9 cellular contexts compared by ENCODE assay signal in the genomic region with DNA sequence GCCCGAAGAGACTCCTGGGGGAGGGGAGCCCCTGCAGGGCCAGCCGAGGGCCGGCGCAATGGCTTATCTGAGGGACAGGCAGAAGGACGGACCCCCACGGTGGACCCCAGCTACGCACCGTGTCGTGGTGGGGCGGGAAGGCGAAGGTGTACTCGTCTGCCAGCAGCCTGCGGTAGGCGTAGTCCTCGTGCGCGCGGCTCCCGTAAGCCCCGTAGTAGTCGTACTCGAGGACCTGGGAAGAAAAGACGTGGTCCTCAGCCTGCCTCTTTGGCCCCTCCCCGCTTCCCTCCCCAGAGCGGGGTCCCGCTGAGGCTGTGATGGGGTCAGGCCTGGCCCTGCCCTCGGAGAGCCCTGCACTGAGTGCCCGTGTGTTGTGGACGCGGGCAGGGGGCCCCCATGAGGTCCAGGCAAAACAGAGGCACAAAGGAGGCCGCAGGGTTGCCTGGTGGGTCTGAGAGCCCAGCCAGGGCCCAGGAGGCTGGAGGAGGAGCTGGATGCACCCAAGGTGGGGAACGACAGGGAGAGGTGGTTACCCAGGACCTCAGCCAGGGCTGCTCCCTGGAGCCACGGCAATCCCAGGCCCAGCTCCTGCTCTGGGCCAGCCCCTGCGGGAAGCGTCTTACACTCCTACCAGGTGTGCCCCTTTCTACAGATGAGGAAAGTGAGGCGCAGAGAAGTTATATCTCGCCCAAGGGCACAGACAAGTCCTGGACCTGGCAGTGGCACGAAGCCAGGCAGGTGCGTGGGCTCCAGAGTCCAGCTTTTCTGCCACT. TPM values are rescaled to one million over a fixed set of nuclear protein-coding genes. Genes with fewer than 3 reads are reported as not detected.
DNase-seq lines count a peak whose midpoint lies in the region; ATAC-seq, FAIRE-seq and TF ChIP-seq lines count a peak whose summit lies in the region.
"Had no signal": no experiment of that assay in that cellular context is flagged by ENCODE, and none has a peak within 500 bp of the region (broad histone marks: within the 10 kb centered on the region; RNA-seq: fewer than 3 reads in every experiment).

No MANE protein-coding gene starts in this region.

- 0 out of 4 replicates have a peak, but pooled peaks of 1 of the 2 experiments have one; percentile 6 for TF ChIP-seq POLR2A in HepG2 (IDR thresholded peaks at IDR 0.05; ENCODE audit: insufficient read depth in 1 of 2, low read depth in 2 of 2, low read length in 2 of 2)
- no peak for TF ChIP-seq POLR2A in testis (IDR thresholded peaks at IDR 0.05)

- peak overlapping the region; percentile 76 for H3K4me3 Mint-ChIP-seq in activated naive CD8-positive, alpha-beta T cell treated with anti-CD3 and anti-CD28 coated beads for 36 hours

- intact Hi-C loops in HepG2 (cut with micrococcal nuclease; ENCODE audit: unreplicated experiment), result no loop called here
- intact Hi-C loops in testis (cut with DNase I; ENCODE audit: low total_unique reads), result no loop called here

- H3K27ac ChIP-seq in HepG2 (ENCODE audit: extremely low read length, insufficient read depth, low read length) (no peak overlapping the region), testis (peak overlapping the region; percentile 24), small intestine (ENCODE audit: low read depth in 1 of 2, low read length in 1 of 2) (peak overlapping the region in 1 of 2 donors; percentile 67)

- no peak for TF ChIP-seq RAD21 in HepG2 (CRISPR knock-in tag; IDR thresholded peaks at IDR 0.05)

- 98% methylated on average over 15 of the region's 39 CpGs for WGBS in HepG2 (ENCODE audit: low lambda C conversion rate)
- WGBS in testis, 2 donors, result 38 to 42% methylated on average over 6 to 36 of the region's 39 CpGs
- 26 to 31% (median 31%) methylated on average over 32 to 39 of the region's 39 CpGs for WGBS in small intestine, 3 donors

- H3K36me3 ChIP-seq in HepG2 (replicated peaks in 1 of 2; ENCODE audit: control insufficient read depth in 1 of 2, insufficient read depth in 2 of 2, low read length in 2 of 2) (peaks cover 4 to 9% of the 10 kb centered on the region in 2 experiments; a peak in 2 of 5 replicates), testis (ENCODE audit: low read depth, missing control alignments) (no peaks in the 10 kb centered on the region), small intestine (ENCODE audit: control insufficient read depth in 2 of 2, insufficient read depth in 2 of 2, low read length in 2 of 2) (no peaks in the 10 kb centered on the region)

- H3K27me3 Mint-ChIP-seq in activated naive CD8-positive, alpha-beta T cell treated with anti-CD3 and anti-CD28 coated beads for 36 hours, result no peaks in the 10 kb centered on the region

- in situ Hi-C loops in HepG2 (cut with HindIII; ENCODE audit: extremely low pct_ligation_motif_present, low pct_unique_long_range_greater_than_20kb), result no loop called here

- FAIRE-seq in HepG2 (lab: Jason Lieb, UNC), result no peak
- no peak for FAIRE-seq in small intestine (lab: Jason Lieb, UNC)

- TF ChIP-seq CTCF in HepG2 (CRISPR knock-in tag; IDR thresholded peaks at IDR 0.05) (no peak), testis (IDR thresholded peaks at IDR 0.05) (no peak)

- H3K9ac ChIP-seq in HepG2 (ENCODE audit: insufficient read depth, low read depth, low read length), result no peak overlapping the region

- H3K36me3 Mint-ChIP-seq in activated naive CD8-positive, alpha-beta T cell treated with anti-CD3 and anti-CD28 coated beads for 36 hours, result no peaks in the 10 kb centered on the region

- POLR2A ChIA-PET in HepG2 (lab: Yijun Ruan, JAX), result no interaction called here

- H3K4me1 ChIP-seq in HepG2 (ENCODE audit: insufficient read depth, low read length), result no peaks in the 10 kb centered on the region
- peaks cover 17% of the 10 kb centered on the region for H3K4me1 ChIP-seq in testis
- no peaks in the 10 kb centered on the region for H3K4me1 ChIP-seq in small intestine (ENCODE audit: control insufficient read depth in 2 of 2, insufficient read depth in 1 of 2, low read depth in 1 of 2, low read length in 1 of 2)

- peaks cover 27% of the 10 kb centered on the region for H3K4me1 Mint-ChIP-seq in activated naive CD8-positive, alpha-beta T cell treated with anti-CD3 and anti-CD28 coated beads for 36 hours

- DNase-seq in NCI-H2171 treated with DMSO at 0.1 percent for 48 hours (lab: John Stamatoyannopoulos, UW) (peak; percentile 56), NCI-H2171 (lab: John Stamatoyannopoulos, UW) (no peak), HepG2 (ENCODE audit: low spot score) (no peak), testis (no peak), NCI-H1694 (lab: John Stamatoyannopoulos, UW) (no peak), NCI-H82 treated with DMSO at 0.1 percent for 48 hours (lab: John Stamatoyannopoulos, UW; ENCODE audit: unreplicated experiment) (no peak), small intestine (no peak)
- DNase-seq in activated naive CD8-positive, alpha-beta T cell treated with anti-CD3 and anti-CD28 coated beads for 36 hours, result peak; percentile 33
- DNase-seq: NCI-H187 treated with DMSO at 0.1 percent for 48 hours had no signal

- H3K9me3 ChIP-seq in HepG2 (ENCODE audit: low read length) (no peaks in the 10 kb centered on the region), testis (no peaks in the 10 kb centered on the region), small intestine (ENCODE audit: control insufficient read depth, low read depth) (no peaks in the 10 kb centered on the region)

- no peaks in the 10 kb centered on the region for H3K79me2 ChIP-seq in HepG2 (ENCODE audit: insufficient read depth, low read length)

- no peaks in the 10 kb centered on the region for H3K27me3 ChIP-seq in HepG2 (ENCODE audit: control insufficient read depth in 1 of 2, insufficient read depth in 2 of 2, low read length in 2 of 2)
- no peaks in the 10 kb centered on the region for H3K27me3 ChIP-seq in testis
- no peaks in the 10 kb centered on the region for H3K27me3 ChIP-seq in small intestine (ENCODE audit: control insufficient read depth in 2 of 2, insufficient read depth in 2 of 2, low read length in 2 of 2)

- H3K4me3 ChIP-seq in HepG2 (replicated peaks in 1 of 3; ENCODE audit: insufficient read depth in 1 of 3, low read depth in 2 of 3, low read length in 3 of 3) (no peak overlapping the region), testis (peak overlapping the region in 1 of 2 donors; percentile 54), small intestine (ENCODE audit: low read depth in 1 of 2, low read length in 2 of 2) (peak overlapping the region in 1 of 2 donors; percentile 19)

- ATAC-seq in HepG2, result peak; percentile 8; the same call in 2 of the 3 replicates

- BruUV-seq in HepG2 (replicated peaks; lab: Mats Ljungman, UMichigan), result no TSS peak

- H2AFZ ChIP-seq in HepG2 (ENCODE audit: low read length), result no peak overlapping the region

- H3K27ac Mint-ChIP-seq in activated naive CD8-positive, alpha-beta T cell treated with anti-CD3 and anti-CD28 coated beads for 36 hours, result peak overlapping the region; percentile 81

- CTCF ChIA-PET in HepG2 (lab: Yijun Ruan, JAX; ENCODE audit: low intra/inter-chr PET ratio, low total read pairs), result no interaction called here

- TF ChIP-seq EP300 in HepG2 (IDR thresholded peaks at IDR 0.05; ENCODE audit: low read depth in 2 of 2, low read length in 2 of 2) (no peak), HepG2 (CRISPR knock-in tag; IDR thresholded peaks at IDR 0.05; ENCODE audit: borderline replicate concordance) (no peak)

- H3K4me2 ChIP-seq in HepG2 (ENCODE audit: low read depth, low read length), result no peak overlapping the region

- H3K9me3 Mint-ChIP-seq in activated naive CD8-positive, alpha-beta T cell treated with anti-CD3 and anti-CD28 coated beads for 36 hours, result no peaks in the 10 kb centered on the region

- H4K20me1 ChIP-seq in HepG2 (ENCODE audit: insufficient read depth, low read length), result no peaks in the 10 kb centered on the region

TF ChIP-seq in HepG2, 621 proteins besides CTCF, POLR2A, EP300 and RAD21:
- TF ChIP-seq HNRNPUL1 (IDR thresholded peaks at IDR 0.05; ENCODE audit: low read depth, low read length) (no peak), SRSF9 (IDR thresholded peaks at IDR 0.05; ENCODE audit: borderline replicate concordance, insufficient read depth, low read depth, low read length, poor library complexity, severe bottlenecking) (no peak)

RNA-seq across cellular contexts. Expression of a gene that starts 35.2 kb away (rescaled TPM):
- 1 to 10 TPM; 2.3 to 2.7 TPM for total RNA-seq in activated naive CD8-positive, alpha-beta T cell treated with anti-CD3 and anti-CD28 coated beads for 36 hours
- total RNA-seq in HepG2 (2016; rRNA removed; fragmentation: Illumina TruSeq; extraction: Trizol) (32.5 and 34.9 TPM in 2 replicates), testis (1 to 10 TPM; 5.1 to 7.2 TPM)
- total RNA-seq in HepG2 (2016; cell fraction: cytosol; rRNA removed; fragmentation: Illumina TruSeq; extraction: Trizol; ENCODE audit: low read depth), result 5.5 and 6.4 TPM in 2 replicates
- total RNA-seq in HepG2 (2016; cell fraction: insoluble cytoplasmic fraction; rRNA removed; fragmentation: Illumina TruSeq; extraction: Trizol), result 25.6 and 34.1 TPM in 2 replicates
- 13.0 TPM in 2 replicates for total RNA-seq in HepG2 (2016; cell fraction: membrane; rRNA removed; fragmentation: Illumina TruSeq; extraction: Trizol)
- 26.8 and 31.9 TPM in 2 replicates for total RNA-seq in HepG2 (2016; cell fraction: nucleus; rRNA removed; fragmentation: Illumina TruSeq; extraction: Trizol)
- polyA plus RNA-seq in HepG2 (2011; rRNA removed) (11.6 and 15.6 TPM in 2 replicates), testis (ENCODE audit: insufficient read depth, low read depth, low replicate concordance) (2.6 TPM), small intestine (under 1 TPM in 2 of 3 donors, not detected in 1; 0.51 to 0.54 TPM)
- polyA plus RNA-seq in HepG2 (2011; cell fraction: cytosol; rRNA removed), result 6.1 and 10.1 TPM in 2 replicates
- 107 and 130 TPM in 2 replicates for polyA plus RNA-seq in HepG2 (2011; cell fraction: nucleus; rRNA removed)
- 20.2 and 23.9 TPM in 2 replicates for polyA plus RNA-seq in HepG2 (2012)
- 4.0 and 4.1 TPM in 2 replicates for polyA plus RNA-seq in HepG2 (2016; cell fraction: cytosol; fragmentation: Illumina TruSeq; extraction: Trizol; ENCODE audit: low read depth)
- 23.4 and 31.6 TPM in 2 replicates for polyA plus RNA-seq in HepG2 (2016; cell fraction: insoluble cytoplasmic fraction; fragmentation: Illumina TruSeq; extraction: Trizol; ENCODE audit: low read depth)
- polyA plus RNA-seq in HepG2 (2016; cell fraction: membrane; fragmentation: Illumina TruSeq; extraction: Trizol; ENCODE audit: low read depth), result 7.8 and 8.3 TPM in 2 replicates
- 46.0 and 50.9 TPM in 2 replicates for polyA plus RNA-seq in HepG2 (2016; cell fraction: nucleus; fragmentation: Illumina TruSeq; extraction: Trizol; ENCODE audit: insufficient read depth, low read depth)
- polyA minus RNA-seq in HepG2 (2011; rRNA and poly(A)+ RNA removed; ENCODE audit: low replicate concordance), result 55.5 TPM in 1 of 2 replicates, not detected in the other
- polyA minus RNA-seq in HepG2 (2011; cell fraction: cytosol; rRNA and poly(A)+ RNA removed), result 17.1 and 19.0 TPM in 2 replicates
- 35.9 and 37.7 TPM in 2 replicates for polyA minus RNA-seq in HepG2 (2011; cell fraction: nucleus; rRNA and poly(A)+ RNA removed)

Comparison
In these comparisons a context has a peak if more than half of its experiments do, and no peak if none do; other contexts are left out.
1. DNase-seq: peak in NCI-H2171 treated with DMSO at 0.1 percent for 48 hours (single experiment) and activated naive CD8-positive, alpha-beta T cell treated with anti-CD3 and anti-CD28 coated beads for 36 hours (single experiment); none in NCI-H2171 (single experiment), HepG2 (single experiment), testis (single experiment), NCI-H1694 (single experiment), NCI-H82 treated with DMSO at 0.1 percent for 48 hours (single experiment) and small intestine (single experiment).